Comparison of ENCODE assay signal across 17 cellular contexts in the genomic region with DNA sequence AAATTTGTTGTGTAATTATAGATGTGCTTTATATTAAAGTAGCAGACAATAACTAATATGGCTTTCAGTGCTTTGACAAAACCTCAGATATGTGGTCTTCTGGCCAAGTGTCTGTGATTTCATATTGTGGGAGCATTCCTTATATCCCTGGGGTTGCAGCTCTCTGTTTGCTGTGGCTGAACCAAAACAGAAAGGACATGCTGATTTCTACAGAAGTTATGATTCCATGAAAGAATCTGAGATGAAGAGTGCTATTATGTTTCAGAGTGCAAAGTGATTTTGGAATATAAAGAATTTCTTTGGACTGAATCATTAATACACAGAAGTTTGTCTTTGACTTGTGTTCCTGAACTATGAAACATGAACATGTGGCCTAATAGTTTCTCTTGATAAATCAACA. TPM values are rescaled to one million over a fixed set of nuclear protein-coding genes. Genes with fewer than 3 reads are reported as not detected.
DNase-seq lines count a peak whose midpoint lies in the region; ATAC-seq and TF ChIP-seq lines count a peak whose summit lies in the region.
"Had no signal": no experiment of that assay in that cellular context is flagged by ENCODE, and none has a peak within 500 bp of the region (broad histone marks: within the 10 kb centered on the region; RNA-seq: fewer than 3 reads in every experiment).

No MANE protein-coding gene starts in this region.

- H3K27me3 Mint-ChIP-seq in osteocyte (ENCODE audit: unreplicated experiment): no peaks in the 10 kb centered on the region

- no peak for ATAC-seq in GM18517 (IDR thresholded peaks at IDR 0.05; ENCODE audit: unreplicated experiment)
- ATAC-seq: A549, K562 had no signal

- H3K4me1 Mint-ChIP-seq in osteocyte (ENCODE audit: unreplicated experiment): peaks cover 12% of the 10 kb centered on the region

- peaks cover 28% of the 10 kb centered on the region for H3K36me3 Mint-ChIP-seq in osteocyte (ENCODE audit: unreplicated experiment)

- no peak for TF ChIP-seq CTCF in osteocyte (IDR thresholded peaks at IDR 0.05)

- peak overlapping the region; percentile 50 for H3K27ac Mint-ChIP-seq in osteocyte (ENCODE audit: unreplicated experiment)

- H3K4me3 Mint-ChIP-seq in osteocyte (ENCODE audit: unreplicated experiment): no peak overlapping the region

- DNase-seq in GM03348 (ENCODE audit: low spot score): peak; percentile 54
- DNase-seq in amniotic epithelial cell (ENCODE audit: low read depth): peak; percentile 11
- peak; percentile 57 for DNase-seq in dedifferentiated amniotic fluid mesenchymal stem cell (ENCODE audit: extremely low spot score)
- no peak for DNase-seq in osteocyte (ENCODE audit: extremely low spot score, unreplicated experiment)
- no peak for DNase-seq in stimulated activated CD4-positive, alpha-beta T cell treated with anti-CD3 and anti-CD28 coated beads, Interleukin-4, amount 100 ng/mL, for 1 hour
- DNase-seq in NCI-H446 (lab: John Stamatoyannopoulos, UW): no peak
- DNase-seq in stimulated activated CD8-positive, alpha-beta memory T cell treated with anti-CD3 and anti-CD28 coated beads, Interleukin-4, amount 100 ng/mL, for 48 hours: no peak
- DNase-seq: H7, NCI-H1105 treated with DMSO at 0.1 percent for 48 hours, NCI-H1694, NCI-H2107, NCI-H226, NCI-H524 treated with DMSO at 0.1 percent for 48 hours, PC-9 had no signal

- H3K9me3 Mint-ChIP-seq in osteocyte (ENCODE audit: unreplicated experiment): no peaks in the 10 kb centered on the region

RNA-seq across cellular contexts. Expression of gene CDV3, which starts 36.5 kb away (rescaled TPM):
- total RNA-seq in osteocyte: 183 and 193 TPM in 2 replicates

RNA-seq across cellular contexts. Expression of gene TOPBP1, which starts 51.7 kb away (rescaled TPM):
- 22.3 and 22.8 TPM in 2 replicates for total RNA-seq in osteocyte

Comparison
In these comparisons a context has a peak if more than half of its experiments do, and no peak if none do; other contexts are left out.
1. DNase-seq: peak in GM03348 (single experiment), amniotic epithelial cell (single experiment) and dedifferentiated amniotic fluid mesenchymal stem cell (single experiment); none in osteocyte (single experiment), stimulated activated CD4-positive, alpha-beta T cell treated with anti-CD3 and anti-CD28 coated beads, Interleukin-4, amount 100 ng/mL, for 1 hour (single experiment), NCI-H446 (0 of 2) and stimulated activated CD8-positive, alpha-beta memory T cell treated with anti-CD3 and anti-CD28 coated beads, Interleukin-4, amount 100 ng/mL, for 48 hours (single experiment).